Comparison of ENCODE assay signal across 16 cellular contexts in the genomic region with DNA sequence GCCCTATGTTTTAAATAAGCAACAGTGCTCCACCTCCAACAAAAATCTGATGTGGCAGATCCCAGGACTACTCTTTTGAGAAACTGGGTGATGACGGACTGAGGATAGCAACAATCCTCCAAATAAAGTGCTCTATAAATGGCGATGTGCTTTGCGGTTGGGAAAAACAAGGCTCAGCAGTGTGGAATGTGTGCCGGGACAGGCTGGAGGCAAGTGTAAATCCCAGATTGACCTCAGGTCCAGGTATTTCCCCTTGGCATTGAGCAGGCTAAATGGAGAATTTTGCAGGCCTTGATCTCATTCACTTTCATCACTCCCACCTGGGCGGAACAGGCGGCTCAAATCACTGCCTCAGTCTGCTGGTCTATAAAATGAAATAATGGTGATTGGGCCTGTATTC. TPM values are rescaled to one million over a fixed set of nuclear protein-coding genes. Genes with fewer than 3 reads are reported as not detected.
"Had no signal": no experiment of that assay in that cellular context is flagged by ENCODE, and none has a peak within 500 bp of the region (broad histone marks: within the 10 kb centered on the region; RNA-seq: fewer than 3 reads in every experiment).

No MANE protein-coding gene starts in this region.

- H3K27ac ChIP-seq: ascending aorta, upper lobe of right lung had no signal

- H3K36me3 ChIP-seq: ascending aorta, upper lobe of right lung had no signal

- DNase-seq: activated CD4-positive, alpha-beta memory T cell treated with anti-CD3 and anti-CD28 coated beads for 36 hours; activated CD4-positive, alpha-beta T cell treated with anti-CD3 and anti-CD28 coated beads for 1 hour; activated naive CD4-positive, alpha-beta T cell; effector CD4-positive, alpha-beta T cell; left cardiac atrium; occipital lobe; stimulated activated CD4-positive, alpha-beta T cell treated with anti-CD3 and anti-CD28 coated beads, Interleukin-4, amount 100 ng/mL, for 24 hours; stimulated activated naive CD8-positive, alpha-beta T cell treated with anti-CD3 and anti-CD28 coated beads, Interleukin-15, amount 100 ng/mL, for 72 hours; T1000; testis; upper lobe of right lung had no signal

- H3K9me3 ChIP-seq: ascending aorta, testis, upper lobe of right lung had no signal

- H3K27ac Mint-ChIP-seq: activated CD4-positive, alpha-beta memory T cell treated with anti-CD3 and anti-CD28 coated beads for 36 hours; natural killer cell treated with Interleukin-12 subunit alpha and Interleukin-12 subunit beta and Interleukin-15 and Interleukin-18, amount 100 ng/mL, for 72 hours; stimulated activated naive CD8-positive, alpha-beta T cell treated with anti-CD3 and anti-CD28 coated beads, Interleukin-15, amount 100 ng/mL, for 72 hours had no signal

- H3K4me3 Mint-ChIP-seq: activated CD4-positive, alpha-beta memory T cell treated with anti-CD3 and anti-CD28 coated beads for 36 hours; natural killer cell treated with Interleukin-12 subunit alpha and Interleukin-12 subunit beta and Interleukin-15 and Interleukin-18, amount 100 ng/mL, for 72 hours; stimulated activated naive CD8-positive, alpha-beta T cell treated with anti-CD3 and anti-CD28 coated beads, Interleukin-15, amount 100 ng/mL, for 72 hours had no signal

- H3K36me3 Mint-ChIP-seq: activated CD4-positive, alpha-beta memory T cell treated with anti-CD3 and anti-CD28 coated beads for 36 hours; natural killer cell treated with Interleukin-12 subunit alpha and Interleukin-12 subunit beta and Interleukin-15 and Interleukin-18, amount 100 ng/mL, for 72 hours had no signal

- H3K4me3 ChIP-seq: testis had no signal

- H3K27me3 Mint-ChIP-seq: activated CD4-positive, alpha-beta memory T cell treated with anti-CD3 and anti-CD28 coated beads for 36 hours had no signal

- H3K9me3 Mint-ChIP-seq: activated CD4-positive, alpha-beta memory T cell treated with anti-CD3 and anti-CD28 coated beads for 36 hours; natural killer cell treated with Interleukin-12 subunit alpha and Interleukin-12 subunit beta and Interleukin-15 and Interleukin-18, amount 100 ng/mL, for 72 hours; stimulated activated naive CD8-positive, alpha-beta T cell treated with anti-CD3 and anti-CD28 coated beads, Interleukin-15, amount 100 ng/mL, for 72 hours had no signal

- ATAC-seq: natural killer cell treated with Interleukin-12 subunit alpha and Interleukin-12 subunit beta and Interleukin-15 and Interleukin-18, amount 100 ng/mL, for 72 hours; stimulated activated naive CD8-positive, alpha-beta T cell treated with anti-CD3 and anti-CD28 coated beads, Interleukin-15, amount 100 ng/mL, for 72 hours had no signal

- H3K4me1 ChIP-seq: ascending aorta had no signal

- H3K27me3 ChIP-seq: ascending aorta, testis, upper lobe of right lung had no signal

RNA-seq across cellular contexts. Expression of a gene that starts 35.7 kb away (rescaled TPM):
- total RNA-seq: ascending aorta had no signal

RNA-seq across cellular contexts. Expression of a gene that starts 36.8 kb away (rescaled TPM):
- total RNA-seq: activated CD4-positive, alpha-beta memory T cell treated with anti-CD3 and anti-CD28 coated beads for 36 hours; ascending aorta; glomerular endothelial cell; left cardiac atrium; lung microvascular endothelial cell; natural killer cell treated with Interleukin-12 subunit alpha and Interleukin-12 subunit beta and Interleukin-15 and Interleukin-18, amount 100 ng/mL, for 72 hours; occipital lobe; pulmonary artery endothelial cell had no signal
